Comparison of ENCODE assay signal across 18 cellular contexts in genomic region chr5:136518814-136519213, GRCh38.
DNase-seq lines count a peak whose midpoint lies in the region; ATAC-seq, FAIRE-seq and TF ChIP-seq lines count a peak whose summit lies in the region.
"Had no signal": no experiment of that assay in that cellular context is flagged by ENCODE, and none has a peak within 500 bp of the region (broad histone marks: within the 10 kb centered on the region; RNA-seq: fewer than 3 reads in every experiment).

No MANE protein-coding gene starts in this region.

- H2AFZ ChIP-seq in mesenchymal stem cell (ENCODE audit: low read depth, low read length) = no peak overlapping the region

- H3K4me1 Mint-ChIP-seq in stimulated activated naive CD8-positive, alpha-beta T cell treated with anti-CD3 and anti-CD28 coated beads, Interleukin-15, amount 100 ng/mL, for 72 hours = no peaks in the 10 kb centered on the region

- H3K27me3 ChIP-seq in bronchial epithelial cell (ENCODE audit: control insufficient read depth, insufficient read depth, low read length) (no peaks in the 10 kb centered on the region), mesenchymal stem cell (ENCODE audit: control insufficient read depth in 1 of 2, insufficient read depth in 1 of 2, low read length in 2 of 2) (peaks cover 0 to 4% of the 10 kb centered on the region in 2 experiments)

- TF ChIP-seq POLR2A in GM18505 (IDR thresholded peaks at IDR 0.05; ENCODE audit: borderline replicate concordance, extremely low read depth, insufficient read depth, insufficient read length) = no peak

- H3K27ac ChIP-seq in mesenchymal stem cell (ENCODE audit: low read length, poor library complexity, severe bottlenecking) = no peak overlapping the region
- H3K27ac ChIP-seq: C4-2B had no signal

- no peak overlapping the region for H3K9ac ChIP-seq in mesenchymal stem cell (ENCODE audit: low read length)

- DNase-seq in ELF-1 (ENCODE audit: low read depth, low spot score) (peak; percentile 42), NCI-H82 treated with DMSO at 0.1 percent for 48 hours (lab: John Stamatoyannopoulos, UW; ENCODE audit: unreplicated experiment) (peak; percentile 36), bronchial epithelial cell (ENCODE audit: low read depth) (peak; percentile 64), mesenchymal stem cell (no peak)
- no peak for DNase-seq in stimulated activated naive CD8-positive, alpha-beta T cell treated with anti-CD3 and anti-CD28 coated beads, Interleukin-15, amount 100 ng/mL, for 72 hours
- no peak for DNase-seq in activated naive CD4-positive, alpha-beta T cell treated with anti-CD3 and anti-CD28 coated beads, Interleukin-2, amount 50 U/mL, for 72 hours (ENCODE audit: low spot score in 2 of 2)
- DNase-seq: DND-41, GF-D8, KBM-7, NCI-H1092, NCI-H146, NCI-H2081, NCI-H69 had no signal

- no peaks in the 10 kb centered on the region for H3K9me3 ChIP-seq in mesenchymal stem cell (ENCODE audit: control insufficient read depth, low read length)

- no peak overlapping the region for H2AK5ac ChIP-seq in mesenchymal stem cell (ENCODE audit: low read length, severe bottlenecking)

- H3K79me1 ChIP-seq in mesenchymal stem cell (replicated peaks; ENCODE audit: low read length, poor library complexity, severe bottlenecking) = no peaks in the 10 kb centered on the region

- H3K4ac ChIP-seq in mesenchymal stem cell (ENCODE audit: low read depth in 1 of 2, low read length in 2 of 2) = no peak overlapping the region

- no peaks in the 10 kb centered on the region for H3K4me1 ChIP-seq in mesenchymal stem cell (ENCODE audit: control insufficient read depth, insufficient read depth, low read depth, low read length)

- H3K36me3 ChIP-seq in bronchial epithelial cell (ENCODE audit: control insufficient read depth, insufficient read depth, low read length) (no peaks in the 10 kb centered on the region), mesenchymal stem cell (ENCODE audit: control insufficient read depth in 1 of 2, insufficient read depth in 2 of 2, low read depth in 1 of 2, low read length in 2 of 2) (no peaks in the 10 kb centered on the region)

- no peak overlapping the region for H2BK5ac ChIP-seq in mesenchymal stem cell (ENCODE audit: low read depth, low read length, poor library complexity, severe bottlenecking)

- TF ChIP-seq CTCF in bronchial epithelial cell (IDR thresholded peaks at IDR 0.05; ENCODE audit: insufficient read depth, low read length, severe bottlenecking) = no peak

- 55% methylated on average over 3 of the region's 3 CpGs for WGBS in mesenchymal stem cell

- peak overlapping the region; percentile 7 for H4K91ac ChIP-seq in mesenchymal stem cell (ENCODE audit: low read length)

- no peaks in the 10 kb centered on the region for H3K36me3 Mint-ChIP-seq in activated naive CD4-positive, alpha-beta T cell treated with anti-CD3 and anti-CD28 coated beads, Interleukin-2, amount 50 U/mL, for 72 hours

- H2BK120ac ChIP-seq in mesenchymal stem cell (ENCODE audit: low read depth, low read length) = no peak overlapping the region

- no peak overlapping the region for H3K27ac Mint-ChIP-seq in stimulated activated naive CD8-positive, alpha-beta T cell treated with anti-CD3 and anti-CD28 coated beads, Interleukin-15, amount 100 ng/mL, for 72 hours
- no peak overlapping the region for H3K27ac Mint-ChIP-seq in activated naive CD4-positive, alpha-beta T cell treated with anti-CD3 and anti-CD28 coated beads, Interleukin-2, amount 50 U/mL, for 72 hours

- no peak overlapping the region for H3K18ac ChIP-seq in mesenchymal stem cell (ENCODE audit: low read depth in 1 of 2, low read length in 2 of 2)

- ATAC-seq in GM18861 (IDR thresholded peaks at IDR 0.05; ENCODE audit: unreplicated experiment) (no peak), GM18505 (IDR thresholded peaks at IDR 0.05; ENCODE audit: unreplicated experiment) (no peak)
- ATAC-seq in stimulated activated naive CD8-positive, alpha-beta T cell treated with anti-CD3 and anti-CD28 coated beads, Interleukin-15, amount 100 ng/mL, for 72 hours = no peak
- ATAC-seq in activated naive CD4-positive, alpha-beta T cell treated with anti-CD3 and anti-CD28 coated beads, Interleukin-2, amount 50 U/mL, for 72 hours = no peak

- FAIRE-seq in bronchial epithelial cell (lab: Jason Lieb, UNC) = no peak
- FAIRE-seq: GM12891, H1 had no signal

- H3K14ac ChIP-seq in mesenchymal stem cell (ENCODE audit: low read length in 2 of 2) = no peak overlapping the region

- peaks cover 7% of the 10 kb centered on the region for H3K27me3 Mint-ChIP-seq in stimulated activated naive CD8-positive, alpha-beta T cell treated with anti-CD3 and anti-CD28 coated beads, Interleukin-15, amount 100 ng/mL, for 72 hours

- H2BK15ac ChIP-seq in mesenchymal stem cell (ENCODE audit: low read depth, poor library complexity, severe bottlenecking) = no peak overlapping the region

- H3K4me3 Mint-ChIP-seq in stimulated activated naive CD8-positive, alpha-beta T cell treated with anti-CD3 and anti-CD28 coated beads, Interleukin-15, amount 100 ng/mL, for 72 hours = no peak overlapping the region

- H2BK12ac ChIP-seq in mesenchymal stem cell (ENCODE audit: low read length in 2 of 2) = no peak overlapping the region

- H3K4me3 ChIP-seq in bronchial epithelial cell (ENCODE audit: low read depth, low read length) (no peak overlapping the region), mesenchymal stem cell (ENCODE audit: insufficient read depth in 1 of 2, low read depth in 1 of 2, low read length in 2 of 2) (no peak overlapping the region)

- no peak overlapping the region for H3K23ac ChIP-seq in mesenchymal stem cell (ENCODE audit: low read length in 2 of 2)

- no peak overlapping the region for H4K8ac ChIP-seq in mesenchymal stem cell (ENCODE audit: low read length)

- H3K4me2 ChIP-seq in mesenchymal stem cell (ENCODE audit: low read length, poor library complexity, severe bottlenecking) = no peak overlapping the region

- peaks cover 0 to 5% of the 10 kb centered on the region in 2 donors for H3K9me3 Mint-ChIP-seq in stimulated activated naive CD8-positive, alpha-beta T cell treated with anti-CD3 and anti-CD28 coated beads, Interleukin-15, amount 100 ng/mL, for 72 hours
- H3K9me3 Mint-ChIP-seq in activated naive CD4-positive, alpha-beta T cell treated with anti-CD3 and anti-CD28 coated beads, Interleukin-2, amount 50 U/mL, for 72 hours = peaks cover 13 to 15% of the 10 kb centered on the region in 2 donors

Comparison
In these comparisons a context has a peak if more than half of its experiments do, and no peak if none do; other contexts are left out.
1. DNase-seq: peak in ELF-1 (single experiment), NCI-H82 treated with DMSO at 0.1 percent for 48 hours (single experiment) and bronchial epithelial cell (single experiment); none in mesenchymal stem cell (single experiment), stimulated activated naive CD8-positive, alpha-beta T cell treated with anti-CD3 and anti-CD28 coated beads, Interleukin-15, amount 100 ng/mL, for 72 hours (0 of 2) and activated naive CD4-positive, alpha-beta T cell treated with anti-CD3 and anti-CD28 coated beads, Interleukin-2, amount 50 U/mL, for 72 hours (0 of 2).